In genomic region chr15:61989698-61990097, GRCh38 we compare ENCODE assay signal across 2 cellular contexts.
TF ChIP-seq lines count a peak whose summit lies in the region.

No MANE protein-coding gene starts in this region.

TF ChIP-seq in HepG2, 621 proteins besides CTCF, POLR2A, EP300 and RAD21:
- no peak for TF ChIP-seq DMTF1 (CRISPR knock-in tag; IDR thresholded peaks at IDR 0.05)
- peak; percentile 57 to 76; a peak in 3 of 4 replicates for TF ChIP-seq MAFK (conservative IDR thresholded peaks at IDR 0.05 in 1 of 2, IDR thresholded peaks at IDR 0.05 in 1 of 2; ENCODE audit: low read length in 2 of 2)
- no peak for TF ChIP-seq HIVEP1 (CRISPR knock-in tag; IDR thresholded peaks at IDR 0.05)
- no peak for TF ChIP-seq KLF9 (CRISPR knock-in tag; IDR thresholded peaks at IDR 0.05; ENCODE audit: low read depth)
- TF ChIP-seq NFE2L2 (IDR thresholded peaks at IDR 0.05; ENCODE audit: low read length), result peak; percentile 67
- no peak for TF ChIP-seq SIN3A (IDR thresholded peaks at IDR 0.05; ENCODE audit: borderline replicate concordance, low read depth, low read length)
- peak; percentile 26; the same call in 1 of the 2 replicates for TF ChIP-seq MAFF (IDR thresholded peaks at IDR 0.05; ENCODE audit: low read depth, low read length)
- TF ChIP-seq ZNF672 (CRISPR knock-in tag; IDR thresholded peaks at IDR 0.05), result no peak
- TF ChIP-seq THAP11 (CRISPR knock-in tag; IDR thresholded peaks at IDR 0.05), result no peak
- no peak for TF ChIP-seq ZNF260 (CRISPR knock-in tag; IDR thresholded peaks at IDR 0.05; ENCODE audit: borderline replicate concordance, low read depth)
- no peak for TF ChIP-seq HMG20A (CRISPR knock-in tag; IDR thresholded peaks at IDR 0.05; ENCODE audit: borderline replicate concordance)
- TF ChIP-seq NCOA2 (CRISPR knock-in tag; IDR thresholded peaks at IDR 0.05), result no peak
- TF ChIP-seq MEF2D (CRISPR knock-in tag; IDR thresholded peaks at IDR 0.05), result no peak
- TF ChIP-seq XRCC5 (optimal IDR thresholded peaks at IDR 0.05; ENCODE audit: low read length), result no peak
- TF ChIP-seq MYNN (CRISPR knock-in tag; IDR thresholded peaks at IDR 0.05; ENCODE audit: low read depth), result no peak
- no peak for TF ChIP-seq CEBPB (IDR thresholded peaks at IDR 0.05; ENCODE audit: borderline replicate concordance, low read depth, low read length)
- TF ChIP-seq HOXA9 (CRISPR knock-in tag; IDR thresholded peaks at IDR 0.05; ENCODE audit: borderline replicate concordance), result no peak
- TF ChIP-seq ZKSCAN1 (IDR thresholded peaks at IDR 0.05; ENCODE audit: low read length), result no peak
- TF ChIP-seq ZNF337 (CRISPR knock-in tag; IDR thresholded peaks at IDR 0.05; ENCODE audit: borderline replicate concordance, low read depth), result no peak
TF ChIP-seq in HepG2: peak in this region for 3.

TF ChIP-seq in K562, 482 proteins besides CTCF, POLR2A, EP300 and RAD21 (continued from another document and continues in another):
- no peak for TF ChIP-seq GMEB1 (CRISPR knock-in tag; IDR thresholded peaks at IDR 0.05)
- no peak for TF ChIP-seq ARID3A (IDR thresholded peaks at IDR 0.05; ENCODE audit: borderline replicate concordance, low read depth, low read length)
- TF ChIP-seq SUPT5H (IDR thresholded peaks at IDR 0.05), result no peak
- no peak for TF ChIP-seq CBFB (CRISPR knock-in tag; IDR thresholded peaks at IDR 0.05)
- no peak for TF ChIP-seq BRF1 (IDR thresholded peaks at IDR 0.05; ENCODE audit: borderline replicate concordance, extremely low read depth, insufficient read length)
- no peak for TF ChIP-seq TCFL5 (CRISPR knock-in tag; conservative IDR thresholded peaks at IDR 0.05)
- TF ChIP-seq SLC30A9 (CRISPR knock-in tag; IDR thresholded peaks at IDR 0.05), result no peak
- TF ChIP-seq FOS (IDR thresholded peaks at IDR 0.05; ENCODE audit: extremely low read depth, insufficient read length), result no peak
- peak; percentile 48 to 49; a peak in 3 of 4 replicates for TF ChIP-seq TRIM24 (IDR thresholded peaks at IDR 0.05)
- peak; percentile 66 for TF ChIP-seq NFE2 (IDR thresholded peaks at IDR 0.05; ENCODE audit: low read depth)
- TF ChIP-seq REST (CRISPR knock-in tag; IDR thresholded peaks at IDR 0.05; ENCODE audit: low read depth), result no peak
- TF ChIP-seq HOMEZ (CRISPR knock-in tag; IDR thresholded peaks at IDR 0.05), result no peak
- no peak for TF ChIP-seq IRF1 (CRISPR knock-in tag; IDR thresholded peaks at IDR 0.05; ENCODE audit: borderline replicate concordance)
- no peak for TF ChIP-seq MAX (CRISPR knock-in tag; IDR thresholded peaks at IDR 0.05)
- no peak for TF ChIP-seq SMAD1 (IDR thresholded peaks at IDR 0.05; ENCODE audit: low read depth, low read length, partially characterized antibody)
- no peak for TF ChIP-seq ATF4 (CRISPR knock-in tag; IDR thresholded peaks at IDR 0.05)
- no peak for TF ChIP-seq THRA (IDR thresholded peaks at IDR 0.05)
- peak; percentile 38; the same call in 1 of the 2 replicates for TF ChIP-seq CBFA2T3 (IDR thresholded peaks at IDR 0.05)
- 0 out of 2 replicates have a peak, but pooled peaks have one; percentile 18 for TF ChIP-seq ATF3 (IDR thresholded peaks at IDR 0.05)
- TF ChIP-seq ATF3 (CRISPR knock-in tag; conservative IDR thresholded peaks at IDR 0.05), result no peak
- TF ChIP-seq NCOR1 (IDR thresholded peaks at IDR 0.05), result 0 out of 2 replicates have a peak, but pooled peaks have one; percentile 6
- TF ChIP-seq EWSR1 (IDR thresholded peaks at IDR 0.05; ENCODE audit: borderline replicate concordance, low read depth, partially characterized antibody), result no peak
- TF ChIP-seq ZNF316 (IDR thresholded peaks at IDR 0.05), result peak; percentile 91
- no peak for TF ChIP-seq ILK (tag; IDR thresholded peaks at IDR 0.05; ENCODE audit: borderline replicate concordance, low read depth)
- TF ChIP-seq KLF1 (tag; IDR thresholded peaks at IDR 0.05), result no peak
- TF ChIP-seq ZNF592 (IDR thresholded peaks at IDR 0.05), result no peak
- TF ChIP-seq BCLAF1 (IDR thresholded peaks at IDR 0.05; ENCODE audit: borderline replicate concordance in 1 of 2, control insufficient read depth in 1 of 2, low read depth in 2 of 2, low read length in 1 of 2), result no peak
